Comparison of ENCODE assay signal across 8 cellular contexts in the genomic region with DNA sequence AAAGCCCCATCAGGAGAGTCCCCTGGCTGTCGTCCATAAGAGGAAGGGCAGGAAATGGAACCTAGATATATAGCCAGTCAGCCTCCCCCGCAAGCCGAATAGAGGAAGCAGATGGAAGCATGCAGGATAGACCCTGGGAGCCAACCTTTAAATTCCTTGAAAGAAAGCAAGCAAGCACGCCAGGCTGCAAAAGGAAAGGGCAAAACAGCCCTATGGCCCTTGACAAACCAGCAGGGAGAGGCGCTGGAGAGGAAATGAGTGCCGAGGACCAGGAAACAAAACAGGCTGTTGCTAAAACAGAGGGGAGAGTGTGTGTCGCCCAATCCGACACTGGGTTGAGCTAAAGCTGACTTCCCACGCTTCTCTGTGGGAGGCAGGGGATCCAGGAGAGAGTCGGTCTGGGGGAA.
DNase-seq lines count a peak whose midpoint lies in the region; ATAC-seq and TF ChIP-seq lines count a peak whose summit lies in the region.

No MANE protein-coding gene starts in this region.

- H3K27me3 ChIP-seq in subcutaneous abdominal adipose tissue (ENCODE audit: control insufficient read depth in 5 of 5, insufficient read depth in 4 of 5, low read length in 5 of 5): no peaks in the 10 kb centered on the region

- no peaks in the 10 kb centered on the region for H3K9me3 ChIP-seq in subcutaneous abdominal adipose tissue (ENCODE audit: control insufficient read depth in 5 of 5, low read length in 5 of 5)

- no peak for TF ChIP-seq CTCF in astrocyte of the cerebellum (IDR thresholded peaks at IDR 0.05; ENCODE audit: low read depth, low read length, missing control alignments)

- H3K36me3 ChIP-seq in subcutaneous abdominal adipose tissue (ENCODE audit: control insufficient read depth in 5 of 5, insufficient read depth in 5 of 5, low read length in 5 of 5): no peaks in the 10 kb centered on the region

- peak; percentile 5 to 62 for DNase-seq in NCI-H2081 (lab: John Stamatoyannopoulos, UW)
- DNase-seq in NCI-H2081 treated with DMSO at 0.1 percent for 48 hours (lab: John Stamatoyannopoulos, UW): no peak
- no peak for DNase-seq in astrocyte of the cerebellum (ENCODE audit: low read depth)
- peak; percentile 31 for DNase-seq in kidney glomerular epithelial cell (lab: John Stamatoyannopoulos, UW)
- no peak for DNase-seq in stimulated activated CD4-positive, alpha-beta T cell treated with anti-CD3 and anti-CD28 coated beads, Interleukin-1b, Interleukin-23, amount 100 ng/mL, for 48 hours
- no peak for DNase-seq in activated CD4-positive, alpha-beta T cell treated with anti-CD3 and anti-CD28 coated beads, Interleukin-2, amount 50 U/mL, for 4 hours

- no peak overlapping the region for H3K27ac ChIP-seq in subcutaneous abdominal adipose tissue (ENCODE audit: low read depth, low read length)

- peaks cover 4 to 37% (median 27%) of the 10 kb centered on the region in 5 donors for H3K4me1 ChIP-seq in subcutaneous abdominal adipose tissue (ENCODE audit: control insufficient read depth in 5 of 5, insufficient read depth in 5 of 5, low read length in 5 of 5)

- H3K4me3 ChIP-seq in astrocyte of the cerebellum (ENCODE audit: low read depth, low read length) (peak overlapping the region; percentile 16), subcutaneous abdominal adipose tissue (ENCODE audit: low read depth in 1 of 5, low read length in 5 of 5) (peak overlapping the region; percentile 47 to 60 (median 55))

- peak overlapping the region in 1 of 5 donors; percentile 40 for H3K9ac ChIP-seq in subcutaneous abdominal adipose tissue (ENCODE audit: low read length in 5 of 5)

- ATAC-seq in GM18861 (IDR thresholded peaks at IDR 0.05; ENCODE audit: unreplicated experiment): no peak

- in situ Hi-C loops in astrocyte of the cerebellum (cut with HindIII; ENCODE audit: low sequenced_read_pairs): no loop called here

Comparison
In these comparisons a context has a peak if more than half of its experiments do, and no peak if none do; other contexts are left out.
1. DNase-seq: peak in NCI-H2081 (2 of 2) and kidney glomerular epithelial cell (single experiment); none in NCI-H2081 treated with DMSO at 0.1 percent for 48 hours (single experiment), astrocyte of the cerebellum (single experiment), stimulated activated CD4-positive, alpha-beta T cell treated with anti-CD3 and anti-CD28 coated beads, Interleukin-1b, Interleukin-23, amount 100 ng/mL, for 48 hours (single experiment) and activated CD4-positive, alpha-beta T cell treated with anti-CD3 and anti-CD28 coated beads, Interleukin-2, amount 50 U/mL, for 4 hours (0 of 2).